In the genomic region with DNA sequence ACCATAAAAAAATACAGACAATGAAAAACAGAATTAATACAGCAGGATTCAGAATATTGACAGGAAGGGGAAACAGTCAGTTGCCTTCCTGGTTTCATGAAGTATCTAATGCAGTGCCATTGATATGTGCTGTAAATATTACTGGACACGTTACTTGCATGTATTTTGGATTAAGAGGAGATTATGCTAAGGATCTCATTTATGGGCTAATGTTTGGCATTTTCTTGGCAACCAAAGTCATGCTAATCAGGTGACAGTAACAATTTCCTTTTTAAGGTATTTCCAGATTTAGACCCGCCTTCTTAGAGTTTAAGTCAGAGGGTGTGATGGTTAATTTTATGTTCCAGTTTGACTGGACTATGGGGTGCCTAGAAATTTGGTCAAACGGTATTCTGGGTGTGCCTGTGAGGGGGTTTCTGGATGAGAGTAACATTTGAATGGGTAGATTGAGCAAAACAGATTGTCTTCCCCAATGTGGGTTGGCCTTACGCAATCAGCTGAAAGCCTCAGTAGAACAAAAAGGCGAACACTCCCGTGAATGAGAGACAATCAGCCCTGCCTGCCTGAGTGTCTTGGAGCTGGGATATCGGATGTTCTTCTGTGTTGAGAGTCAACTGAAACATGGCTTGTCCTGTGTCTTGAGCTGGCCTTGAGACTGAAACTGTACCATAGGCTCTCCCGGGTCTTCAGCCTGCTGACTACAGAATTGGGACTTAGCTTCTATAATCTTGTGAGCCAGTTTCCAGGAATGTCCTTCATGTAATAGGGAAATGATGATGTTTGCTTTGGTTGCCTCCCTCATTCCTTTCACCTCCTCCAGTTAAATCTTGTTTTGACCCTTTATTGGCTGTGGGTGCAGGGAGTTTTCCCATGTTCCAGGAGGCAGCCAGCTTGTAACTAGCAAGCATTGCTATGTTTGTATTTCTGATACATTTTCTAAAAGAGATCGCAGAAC, we compare ENCODE assay signal across 8 cellular contexts.
DNase-seq lines count a peak whose midpoint lies in the region; ATAC-seq and TF ChIP-seq lines count a peak whose summit lies in the region.

No MANE protein-coding gene starts in this region.

- peak; percentile 42 to 61 for ATAC-seq in activated CD4-positive, CD25-positive, alpha-beta regulatory T cell treated with anti-CD3 and anti-CD28 coated beads, Interleukin-2, amount 50 U/mL, for 24 hours

- DNase-seq in activated CD4-positive, CD25-positive, alpha-beta regulatory T cell treated with anti-CD3 and anti-CD28 coated beads, Interleukin-2, amount 50 U/mL, for 72 hours = no peak
- DNase-seq in SKM-1 treated with dmso at 0.1 percent for 144 hours (lab: John Stamatoyannopoulos, UW; ENCODE audit: unreplicated experiment) = peak; percentile 77
- peak; percentile 95 for DNase-seq in fibroblast of pulmonary artery (ENCODE audit: low read depth)
- peak; percentile 40 for DNase-seq in stimulated activated CD8-positive, alpha-beta memory T cell treated with anti-CD3 and anti-CD28 coated beads, Interleukin-4, amount 100 ng/mL, for 48 hours
- DNase-seq in NCI-H1694 treated with DMSO at 0.1 percent for 48 hours (lab: John Stamatoyannopoulos, UW) = no peak
- no peak for DNase-seq in anterior cingulate cortex (lab: John Stamatoyannopoulos, UW)
- no peak for DNase-seq in NCI-H1048 (lab: John Stamatoyannopoulos, UW)

- no peak for TF ChIP-seq CTCF in fibroblast of pulmonary artery (IDR thresholded peaks at IDR 0.05; ENCODE audit: low read length, missing control alignments)

- no peak overlapping the region for H3K4me3 ChIP-seq in fibroblast of pulmonary artery (replicated peaks; ENCODE audit: low read depth, low read length)

Comparison
In these comparisons a context has a peak if more than half of its experiments do, and no peak if none do; other contexts are left out.
1. DNase-seq: peak in SKM-1 treated with dmso at 0.1 percent for 144 hours (single experiment), fibroblast of pulmonary artery (single experiment) and stimulated activated CD8-positive, alpha-beta memory T cell treated with anti-CD3 and anti-CD28 coated beads, Interleukin-4, amount 100 ng/mL, for 48 hours (single experiment); none in activated CD4-positive, CD25-positive, alpha-beta regulatory T cell treated with anti-CD3 and anti-CD28 coated beads, Interleukin-2, amount 50 U/mL, for 72 hours (single experiment), NCI-H1694 treated with DMSO at 0.1 percent for 48 hours (single experiment), anterior cingulate cortex (0 of 58) and NCI-H1048 (single experiment).